Comparison of ENCODE assay signal across 8 cellular contexts in the genomic region with DNA sequence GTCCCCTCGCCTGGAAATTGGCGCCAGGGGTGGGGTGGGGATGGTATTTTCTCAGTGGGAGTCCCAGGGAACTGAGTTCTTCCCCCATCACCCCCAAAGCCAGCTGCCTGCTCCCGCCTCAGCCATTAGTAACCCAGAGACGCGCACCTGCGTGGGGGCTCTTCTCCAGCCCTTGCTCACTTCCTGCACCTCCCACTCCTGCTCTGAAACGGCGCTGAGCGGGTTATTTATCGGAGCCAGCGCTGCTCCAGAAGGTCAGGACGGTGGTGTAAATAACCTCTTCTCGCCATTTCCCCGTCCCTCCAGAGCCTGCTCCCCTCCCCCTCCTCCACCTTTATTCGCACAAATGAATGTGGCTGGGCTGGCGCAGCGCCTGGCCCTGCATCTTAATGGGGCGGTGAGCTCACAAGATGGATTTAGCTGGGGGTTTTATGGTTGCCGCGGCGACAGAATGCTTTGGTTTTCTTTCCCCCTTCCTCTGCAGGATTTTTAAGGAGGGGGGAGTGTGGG. TPM values are rescaled to one million over a fixed set of nuclear protein-coding genes. Genes with fewer than 3 reads are reported as not detected.
DNase-seq lines count a peak whose midpoint lies in the region; ATAC-seq, FAIRE-seq and TF ChIP-seq lines count a peak whose summit lies in the region.

No MANE protein-coding gene starts in this region.

- FAIRE-seq in urothelium cell line (lab: Jason Lieb, UNC) = no peak

- TF ChIP-seq POLR2A in uterus (IDR thresholded peaks at IDR 0.05) = peak in 1 of 2 donors; percentile 25

- H3K27me3 Mint-ChIP-seq in T-helper 17 cell = no peaks in the 10 kb centered on the region

- H3K4me3 ChIP-seq in HUES48 (ENCODE audit: low read depth, low read length) (peak overlapping the region; percentile 69), fibroblast of lung (replicated peaks in 1 of 4; ENCODE audit: control extremely low read depth in 1 of 4, insufficient read depth in 1 of 4, low read depth in 3 of 4, low read length in 4 of 4) (peak overlapping the region in 1 of 4 experiments; percentile 17), neuron (ENCODE audit: low read length) (peak overlapping the region; percentile 49), uterus (peak overlapping the region in 1 of 2 donors; percentile 10)

- H3K36me3 ChIP-seq in HUES48 (ENCODE audit: control insufficient read depth, insufficient read depth, low read length) = peaks cover 31% of the 10 kb centered on the region
- peaks cover 11% of the 10 kb centered on the region for H3K36me3 ChIP-seq in fibroblast of lung (ENCODE audit: control insufficient read depth, insufficient read depth, low read length)
- H3K36me3 ChIP-seq in neuron (ENCODE audit: insufficient read depth, low read length) = peaks cover 32% of the 10 kb centered on the region
- no peaks in the 10 kb centered on the region for H3K36me3 ChIP-seq in uterus

- H3K27me3 ChIP-seq in HUES48 (ENCODE audit: control insufficient read depth, insufficient read depth, low read length) = 0 out of 2 replicates have a peak, but pooled peaks cover 5% of the 10 kb centered on the region
- H3K27me3 ChIP-seq in fibroblast of lung (ENCODE audit: control insufficient read depth, insufficient read depth, low read length) = no peaks in the 10 kb centered on the region
- no peaks in the 10 kb centered on the region for H3K27me3 ChIP-seq in neuron (ENCODE audit: insufficient read depth, low read length)
- H3K27me3 ChIP-seq in uterus = no peaks in the 10 kb centered on the region

- H2AFZ ChIP-seq in fibroblast of lung (ENCODE audit: low read length) = no peak overlapping the region
- H2AFZ ChIP-seq in neuron (ENCODE audit: low read depth, low read length) = no peak overlapping the region

- peak overlapping the region; percentile 77 for H3K27ac ChIP-seq in HUES48 (ENCODE audit: low read depth, low read length)
- peak overlapping the region; percentile 66 for H3K27ac ChIP-seq in fibroblast of lung (ENCODE audit: insufficient read depth, low read length)
- peak overlapping the region; percentile 92 to 96 for H3K27ac ChIP-seq in uterus

- no peaks in the 10 kb centered on the region for H3K9me3 ChIP-seq in HUES48 (ENCODE audit: control insufficient read depth, insufficient read depth, low read length)
- no peaks in the 10 kb centered on the region for H3K9me3 ChIP-seq in T-helper 17 cell (ENCODE audit: control insufficient read depth, low read length, poor library complexity, severe bottlenecking)
- no peaks in the 10 kb centered on the region for H3K9me3 ChIP-seq in fibroblast of lung (ENCODE audit: control insufficient read depth, insufficient read depth, low read depth, low read length)
- H3K9me3 ChIP-seq in neuron (ENCODE audit: low read length) = no peaks in the 10 kb centered on the region
- no peaks in the 10 kb centered on the region for H3K9me3 ChIP-seq in uterus

- TF ChIP-seq CTCF in fibroblast of lung (conservative IDR thresholded peaks at IDR 0.05 in 1 of 2, IDR thresholded peaks at IDR 0.05 in 1 of 2; ENCODE audit: low read depth in 1 of 2, low read length in 2 of 2) = no peak
- TF ChIP-seq CTCF in uterus (IDR thresholded peaks at IDR 0.05) = no peak

- peak overlapping the region; percentile 83 for H3K27ac Mint-ChIP-seq in T-helper 17 cell

- no peaks in the 10 kb centered on the region for H4K20me1 ChIP-seq in fibroblast of lung (ENCODE audit: control insufficient read depth, extremely low read depth, insufficient read depth, low read length)

- H3K4me3 Mint-ChIP-seq in T-helper 17 cell = peak overlapping the region; percentile 81

- DNase-seq in T-helper 17 cell (no peak), fibroblast of lung (ENCODE audit: low read depth in 2 of 2) (peak; percentile 62 to 88), uterus (peak; percentile 88 to 94), urothelium cell line (ENCODE audit: low spot score) (no peak), SW480 (ENCODE audit: low spot score) (no peak)

- peak overlapping the region; percentile 76 for H3K4me2 ChIP-seq in fibroblast of lung (ENCODE audit: extremely low read depth, insufficient read depth, low read length)

- intact Hi-C loops in uterus (cut with DNase I; ENCODE audit: low total_unique reads) = no loop called here

- H3K4me1 Mint-ChIP-seq in T-helper 17 cell = peaks cover 20% of the 10 kb centered on the region

- no peaks in the 10 kb centered on the region for H3K79me2 ChIP-seq in fibroblast of lung (ENCODE audit: control insufficient read depth, insufficient read depth, low read length)

- peaks cover 61% of the 10 kb centered on the region for H3K4me1 ChIP-seq in HUES48 (ENCODE audit: control insufficient read depth, insufficient read depth, low read length)
- peaks cover 14% of the 10 kb centered on the region for H3K4me1 ChIP-seq in fibroblast of lung (ENCODE audit: control insufficient read depth, extremely low read depth, insufficient read depth, low read length)
- H3K4me1 ChIP-seq in neuron (ENCODE audit: insufficient read depth, low read length) = peaks cover 70% of the 10 kb centered on the region
- H3K4me1 ChIP-seq in uterus = peaks cover 8 to 14% of the 10 kb centered on the region in 2 donors

- peaks cover 18% of the 10 kb centered on the region for H3K36me3 Mint-ChIP-seq in T-helper 17 cell (ENCODE audit: low read depth)

- ATAC-seq in T-helper 17 cell = peak; percentile 67
- ATAC-seq in GM19035 (IDR thresholded peaks at IDR 0.05; ENCODE audit: unreplicated experiment) = no peak

- peak overlapping the region; percentile 33; the same call in 1 of the 2 replicates for H3K9ac ChIP-seq in HUES48 (ENCODE audit: low read depth, low read length)
- no peak overlapping the region for H3K9ac ChIP-seq in fibroblast of lung (ENCODE audit: insufficient read depth, low read length)

RNA-seq across cellular contexts. Expression of gene GPR84, which starts 12.2 kb away (rescaled TPM):
- total RNA-seq in T-helper 17 cell (under 1 TPM; 0.57 to 0.99 TPM), fibroblast of lung (not detected in 2 replicates), uterus (under 1 TPM in 2 of 4 donors, not detected in 2; 0.21 to 0.27 TPM)
- 0.03 TPM in 1 of 2 replicates, not detected in the other for polyA plus RNA-seq in fibroblast of lung
- polyA plus RNA-seq in fibroblast of lung (2012) = not detected in 2 replicates
- polyA minus RNA-seq in fibroblast of lung (ENCODE audit: low replicate concordance) = not detected in 2 replicates

RNA-seq across cellular contexts. Expression of gene COPZ1, which starts 27.1 kb away (rescaled TPM):
- 10 to 100 TPM; 58.6 to 63.3 TPM for total RNA-seq in T-helper 17 cell
- 80.9 and 97.9 TPM in 2 replicates for total RNA-seq in fibroblast of lung
- 305 and 324 TPM in 2 replicates for polyA plus RNA-seq in fibroblast of lung
- 292 and 325 TPM in 2 replicates for polyA plus RNA-seq in fibroblast of lung (2012)
- 79.6 and 97.1 TPM in 2 replicates for polyA minus RNA-seq in fibroblast of lung (ENCODE audit: low replicate concordance)
- 100 to 1,000 TPM in 3 of 4 donors, 10 to 100 TPM in 1; 32.3 to 141 (median 120) TPM for total RNA-seq in uterus

RNA-seq across cellular contexts. Expression of gene ZNF385A, which starts 32.5 kb away (rescaled TPM):
- total RNA-seq in T-helper 17 cell (1 to 10 TPM; 3.4 to 5.7 TPM), fibroblast of lung (2.3 and 3.3 TPM in 2 replicates), uterus (10 to 100 TPM in 1 of 4 donors, 1 to 10 TPM in 1, under 1 TPM in 2; 0.26 to 16.9 (median 3.2) TPM)
- polyA plus RNA-seq in fibroblast of lung = 0.64 and 0.69 TPM in 2 replicates
- 4.3 and 6.1 TPM in 2 replicates for polyA plus RNA-seq in fibroblast of lung (2012)
- polyA minus RNA-seq in fibroblast of lung (ENCODE audit: low replicate concordance) = 12.6 and 14.3 TPM in 2 replicates

RNA-seq across cellular contexts. Expression of gene NFE2, which starts 51.3 kb away (rescaled TPM):
- 10 to 100 TPM in 1 of 2 donors, 1 to 10 TPM in 1; 2.5 to 26.4 TPM for total RNA-seq in T-helper 17 cell
- under 0.01 and 0.17 TPM in 2 replicates for total RNA-seq in fibroblast of lung
- 0.07 and 0.34 TPM in 2 replicates for polyA plus RNA-seq in fibroblast of lung
- polyA plus RNA-seq in fibroblast of lung (2012) = 0.42 TPM in 1 of 2 replicates, not detected in the other
- polyA minus RNA-seq in fibroblast of lung (ENCODE audit: low replicate concordance) = not detected in 2 replicates
- total RNA-seq in uterus = 1 to 10 TPM in 1 of 4 donors, under 1 TPM in 1, not detected in 2; 0.40 to 1.2 TPM

Comparison
In these comparisons a context has a peak if more than half of its experiments do, and no peak if none do; other contexts are left out.
1. DNase-seq: peak in fibroblast of lung (2 of 2) and uterus (2 of 2); none in T-helper 17 cell (0 of 3), urothelium cell line (single experiment) and SW480 (single experiment).
2. Peak in every context shown above with its lines, with median percentiles within 50 percentile points of each other: H3K27ac ChIP-seq.